ENCODE assay signal across 8 cellular contexts in the genomic region with DNA sequence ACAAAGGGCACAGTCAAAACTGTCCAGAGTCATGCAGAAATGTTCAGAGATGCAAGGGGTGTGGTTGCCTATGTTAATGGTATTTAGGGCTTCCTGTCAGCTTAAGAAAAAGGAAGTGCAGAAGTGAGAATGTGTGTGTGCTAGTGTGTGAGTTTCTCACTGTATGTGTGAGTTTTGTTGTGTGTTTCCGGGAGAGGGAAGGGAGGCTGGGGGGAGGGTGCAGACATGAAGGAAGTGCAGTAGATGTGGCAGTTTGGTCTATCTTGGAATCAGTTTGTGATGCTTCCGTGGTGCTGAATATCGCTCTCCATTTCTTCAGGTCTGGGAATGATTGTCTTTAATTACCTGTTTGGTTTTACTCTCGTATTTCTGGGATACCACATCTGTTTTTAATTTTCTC. TPM values are rescaled to one million over a fixed set of nuclear protein-coding genes. Genes with fewer than 3 reads are reported as not detected.
A peak's percentile ranks its signal among the peaks of the same experiment; 100 is the strongest.
DNase-seq lines count a peak whose midpoint lies in the region; ATAC-seq and TF ChIP-seq lines count a peak whose summit lies in the region.

No MANE protein-coding gene starts in this region.

- CTCF ChIA-PET in activated CD4-positive, alpha-beta memory T cell treated with anti-CD3 and anti-CD28 coated beads, Interleukin-2, amount 10 ng/mL, durations not matched to agents 7 days and 5 days (lab: Charles Lee): interaction anchor here (1.0 kb wide), 1 partner anchor 82 kb away, joined by 4 read pairs; a partner anchor contains a TSS

- H3K36me3 ChIP-seq in right lobe of liver (no peaks in the 10 kb centered on the region), transverse colon (no peaks in the 10 kb centered on the region)

- H3K4me1 ChIP-seq in right lobe of liver: no peaks in the 10 kb centered on the region
- no peaks in the 10 kb centered on the region for H3K4me1 ChIP-seq in transverse colon

- H3K4me3 ChIP-seq in right lobe of liver (no peak overlapping the region), transverse colon (no peak overlapping the region)

- peak overlapping the region; percentile 87 for H3K27ac Mint-ChIP-seq in activated CD4-positive, alpha-beta memory T cell treated with anti-CD3 and anti-CD28 coated beads, Interleukin-2, amount 10 ng/mL, durations not matched to agents 7 days and 5 days

- DNase-seq in CMK (ENCODE audit: low read depth) (peak; percentile 63), KG1 (lab: John Stamatoyannopoulos, UW) (peak; percentile 86), right lobe of liver (peak in 1 of 3 donors; percentile 58), transverse colon (peak; percentile 46), AG20443 (ENCODE audit: low spot score) (no peak), NCI-H1105 treated with DMSO at 0.1 percent for 48 hours (lab: John Stamatoyannopoulos, UW) (no peak)
- peak; percentile 76 for DNase-seq in activated CD4-positive, alpha-beta memory T cell treated with anti-CD3 and anti-CD28 coated beads, Interleukin-2, amount 10 ng/mL, durations not matched to agents 7 days and 5 days

- H3K27me3 Mint-ChIP-seq in activated CD4-positive, alpha-beta memory T cell treated with anti-CD3 and anti-CD28 coated beads, Interleukin-2, amount 10 ng/mL, durations not matched to agents 7 days and 5 days: no peaks in the 10 kb centered on the region

- peak; percentile 88 for ATAC-seq in GM21526 (IDR thresholded peaks at IDR 0.05; ENCODE audit: low FRiP score, unreplicated experiment)
- ATAC-seq in right lobe of liver: peak; percentile 68 to 84 (median 71)

- in situ Hi-C loops in transverse colon (cut with MboI; ENCODE audit: low pct_ligation_motif_present in 1 of 4, low pct_unique_long_range_greater_than_20kb in 1 of 4, low sequenced_read_pairs in 3 of 4): no loop called here

- H3K27ac ChIP-seq in right lobe of liver (no peak overlapping the region), transverse colon (no peak overlapping the region)

- no peak for TF ChIP-seq EP300 in transverse colon (IDR thresholded peaks at IDR 0.05; ENCODE audit: low read depth)

- TF ChIP-seq CTCF in right lobe of liver (IDR thresholded peaks at IDR 0.05) (no peak), transverse colon (IDR thresholded peaks at IDR 0.05) (no peak)

- H3K27me3 ChIP-seq in right lobe of liver: no peaks in the 10 kb centered on the region
- H3K27me3 ChIP-seq in transverse colon: no peaks in the 10 kb centered on the region

- peaks cover 2% of the 10 kb centered on the region for H3K9me3 Mint-ChIP-seq in activated CD4-positive, alpha-beta memory T cell treated with anti-CD3 and anti-CD28 coated beads, Interleukin-2, amount 10 ng/mL, durations not matched to agents 7 days and 5 days

- TF ChIP-seq POLR2A in right lobe of liver (IDR thresholded peaks at IDR 0.05) (no peak), transverse colon (IDR thresholded peaks at IDR 0.05) (no peak)

- peaks cover 48% of the 10 kb centered on the region for H3K4me1 Mint-ChIP-seq in activated CD4-positive, alpha-beta memory T cell treated with anti-CD3 and anti-CD28 coated beads, Interleukin-2, amount 10 ng/mL, durations not matched to agents 7 days and 5 days

- peak overlapping the region; percentile 47 for H3K4me3 Mint-ChIP-seq in activated CD4-positive, alpha-beta memory T cell treated with anti-CD3 and anti-CD28 coated beads, Interleukin-2, amount 10 ng/mL, durations not matched to agents 7 days and 5 days

- H3K36me3 Mint-ChIP-seq in activated CD4-positive, alpha-beta memory T cell treated with anti-CD3 and anti-CD28 coated beads, Interleukin-2, amount 10 ng/mL, durations not matched to agents 7 days and 5 days (ENCODE audit: low read depth): peaks cover 3% of the 10 kb centered on the region

- H3K9me3 ChIP-seq in right lobe of liver (no peaks in the 10 kb centered on the region), transverse colon (no peaks in the 10 kb centered on the region)

- POLR2A ChIA-PET in activated CD4-positive, alpha-beta memory T cell treated with anti-CD3 and anti-CD28 coated beads, Interleukin-2, amount 10 ng/mL, durations not matched to agents 7 days and 5 days (lab: Charles Lee): interaction anchor here (0.5 to 1.8 kb wide), 14 partner anchors 22 to 125 kb away, joined by 3 to 25 read pairs (median 6); a partner anchor contains a TSS

- WGBS in right lobe of liver (ENCODE audit: insufficient coverage, low coverage, low lambda C conversion rate, missing lambda C conversion rate): 40% methylated on average over 4 of the region's 4 CpGs
- WGBS in transverse colon (ENCODE audit: low coverage in 1 of 2), 2 donors: 57 to 70% methylated on average over 4 of the region's 4 CpGs

- intact Hi-C loops in right lobe of liver (cut with DNase I) (no loop called here), transverse colon (cut with DNase I; ENCODE audit: low total_unique reads) (no loop called here)

RNA-seq across cellular contexts. Expression of a gene that starts 16.5 kb away (rescaled TPM):
- not detected for total RNA-seq in activated CD4-positive, alpha-beta memory T cell treated with anti-CD3 and anti-CD28 coated beads, Interleukin-2, amount 10 ng/mL, durations not matched to agents 7 days and 5 days
- not detected for total RNA-seq in right lobe of liver
- total RNA-seq in transverse colon: not detected

Comparison
In these comparisons a context has a peak if more than half of its experiments do, and no peak if none do; other contexts are left out.
1. DNase-seq: peak in CMK (single experiment), KG1 (single experiment), activated CD4-positive, alpha-beta memory T cell treated with anti-CD3 and anti-CD28 coated beads, Interleukin-2, amount 10 ng/mL, durations not matched to agents 7 days and 5 days (single experiment) and transverse colon (single experiment); none in AG20443 (single experiment) and NCI-H1105 treated with DMSO at 0.1 percent for 48 hours (single experiment).